ENCODE assay signal across 10 cellular contexts in the genomic region with DNA sequence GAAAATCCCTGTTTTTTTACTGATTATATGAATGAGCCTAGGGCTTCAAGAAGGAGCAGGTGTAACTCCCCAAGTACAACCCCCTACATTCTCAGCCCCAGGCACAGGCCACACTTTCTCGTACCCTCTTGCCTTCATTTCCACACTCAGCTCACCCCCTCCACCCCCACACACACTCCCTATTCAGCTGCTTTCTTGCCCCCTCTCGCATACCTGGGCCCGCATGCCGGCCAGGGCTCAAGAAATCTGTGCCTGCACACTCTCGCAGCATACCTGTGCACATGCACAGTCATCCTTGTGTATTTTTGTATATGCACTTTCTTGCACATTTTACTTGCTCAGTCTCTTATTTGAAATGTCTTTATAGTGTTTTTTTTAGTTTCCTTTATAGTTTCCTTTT. TPM values are rescaled to one million over a fixed set of nuclear protein-coding genes. Genes with fewer than 3 reads are reported as not detected.
A peak's percentile ranks its signal among the peaks of the same experiment; 100 is the strongest.
DNase-seq lines count a peak whose midpoint lies in the region; ATAC-seq and TF ChIP-seq lines count a peak whose summit lies in the region.
"Had no signal": no experiment of that assay in that cellular context is flagged by ENCODE, and none has a peak within 500 bp of the region (broad histone marks: within the 10 kb centered on the region; RNA-seq: fewer than 3 reads in every experiment).

No MANE protein-coding gene starts in this region.

- no peaks in the 10 kb centered on the region for H3K9me2 ChIP-seq in PC-3 (replicated peaks; ENCODE audit: low read length)

- CTCF ChIA-PET in BJ (lab: Yijun Ruan, JAX) (interaction anchor here (0.9 to 2.5 kb wide), 5 partner anchors 14 to 119 kb away, joined by 3 to 7 read pairs (median 4); no protein-coding TSS in a partner anchor), PC-3 (lab: Charles Lee) (interaction anchor here (0.6 to 1.0 kb wide), 2 partner anchors 22 to 120 kb away, joined by 3 to 5 read pairs; no protein-coding TSS in a partner anchor)

- H3K27ac Mint-ChIP-seq in endothelial cell (ENCODE audit: unreplicated experiment): peak overlapping the region; percentile 58
- H3K27ac Mint-ChIP-seq in neural crest cell (ENCODE audit: unreplicated experiment): no peak overlapping the region

- H3K36me3 Mint-ChIP-seq in endothelial cell (ENCODE audit: low read depth, unreplicated experiment) (peaks cover 17% of the 10 kb centered on the region), neural crest cell (ENCODE audit: low read depth) (no peaks in the 10 kb centered on the region)

- H3K9me3 Mint-ChIP-seq in endothelial cell (ENCODE audit: unreplicated experiment) (no peaks in the 10 kb centered on the region), neural crest cell (no peaks in the 10 kb centered on the region)

- H3K4me1 Mint-ChIP-seq in endothelial cell (ENCODE audit: unreplicated experiment) (peaks cover 42% of the 10 kb centered on the region), neural crest cell (peaks cover 43% of the 10 kb centered on the region)

- H3K27me3 ChIP-seq in BJ (ENCODE audit: control insufficient read depth, insufficient read depth, low read length) (no peaks in the 10 kb centered on the region), PC-3 (ENCODE audit: low read length) (no peaks in the 10 kb centered on the region)

- no peak overlapping the region for H2AFZ ChIP-seq in PC-3 (ENCODE audit: low read length)

- H3K4me3 Mint-ChIP-seq in endothelial cell (ENCODE audit: unreplicated experiment): peak overlapping the region; percentile 100
- peak overlapping the region; percentile 93 for H3K4me3 Mint-ChIP-seq in neural crest cell

- no peaks in the 10 kb centered on the region for H3K9me3 ChIP-seq in PC-3 (ENCODE audit: low read length)
- H3K9me3 ChIP-seq: neutrophil had no signal

- POLR2A ChIA-PET in BJ (lab: Charles Lee) (no interaction called here), PC-3 (lab: Charles Lee; ENCODE audit: unreplicated experiment) (interaction anchor here (0.7 kb wide), 1 partner anchor 88 kb away, joined by 4 read pairs; no protein-coding TSS in a partner anchor)

- H3K4me3 ChIP-seq in BJ (ENCODE audit: low read depth, low read length) (peak overlapping the region; percentile 74; the same call in 1 of the 2 replicates), PC-3 (ENCODE audit: low read length) (peak overlapping the region; percentile 98)

- peak overlapping the region; percentile 100 for H3K4me2 ChIP-seq in PC-3 (ENCODE audit: low read length)

- DNase-seq in BJ (ENCODE audit: low read depth) (no peak), PC-3 (no peak), endothelial cell (ENCODE audit: low spot score) (no peak), neural crest cell (ENCODE audit: low read depth, low spot score) (no peak), GM20000 (ENCODE audit: low spot score) (no peak), NCI-H345 treated with DMSO at 0.1 percent for 48 hours (lab: John Stamatoyannopoulos, UW; ENCODE audit: unreplicated experiment) (no peak), HCEC 1CT (no peak), NAMALWA (ENCODE audit: low spot score) (no peak)
- DNase-seq: activated CD8-positive, alpha-beta memory T cell treated with anti-CD3 and anti-CD28 coated beads, Interleukin-2, amount 50 U/mL, for 4 hours had no signal

- no peak overlapping the region for H3K27ac ChIP-seq in PC-3 (ENCODE audit: low read length)
- H3K27ac ChIP-seq: neutrophil had no signal

- no peak for ATAC-seq in PC-3

- H3K36me3 ChIP-seq in BJ (ENCODE audit: control insufficient read depth, insufficient read depth, low read length) (no peaks in the 10 kb centered on the region), PC-3 (ENCODE audit: low read depth, low read length) (no peaks in the 10 kb centered on the region)
- H3K36me3 ChIP-seq: neutrophil had no signal

- peak overlapping the region; percentile 79; the same call in 1 of the 2 replicates for H3K9ac ChIP-seq in PC-3 (ENCODE audit: low read length)

- H3K79me2 ChIP-seq in PC-3 (ENCODE audit: low read length): peaks cover 58% of the 10 kb centered on the region

- H3K27me3 Mint-ChIP-seq in endothelial cell (ENCODE audit: unreplicated experiment): peaks cover 17% of the 10 kb centered on the region
- H3K27me3 Mint-ChIP-seq in neural crest cell (ENCODE audit: low read depth): peaks cover 18% of the 10 kb centered on the region

- no TSS peak for BruUV-seq in PC-3 (replicated peaks; lab: Mats Ljungman, UMichigan)

- H4K20me1 ChIP-seq in PC-3 (ENCODE audit: low read length): peaks cover 14% of the 10 kb centered on the region; the same call in 1 of the 2 replicates

- intact Hi-C loops in PC-3 (cut with micrococcal nuclease): no loop called here

- H3K4me1 ChIP-seq in PC-3 (ENCODE audit: insufficient read depth, low read length): peaks cover 69% of the 10 kb centered on the region

- H3F3A ChIP-seq in PC-3 (ENCODE audit: low read length, unreplicated experiment): peaks cover 6% of the 10 kb centered on the region

- TF ChIP-seq CTCF in BJ (IDR thresholded peaks at IDR 0.05; ENCODE audit: insufficient read depth, low read depth, low read length): no peak
- TF ChIP-seq CTCF in PC-3 (conservative IDR thresholded peaks at IDR 0.05; ENCODE audit: low read depth, low read length): no peak
- TF ChIP-seq CTCF in endothelial cell (IDR thresholded peaks at IDR 0.05; ENCODE audit: unreplicated experiment): no peak
- no peak for TF ChIP-seq CTCF in neural crest cell (conservative IDR thresholded peaks at IDR 0.05)
- TF ChIP-seq CTCF in GM20000 (IDR thresholded peaks at IDR 0.05; ENCODE audit: extremely low read depth, missing control alignments): no peak

RNA-seq across cellular contexts. Expression of gene PTPRF, which starts 2.0 kb away (rescaled TPM):
- polyA plus RNA-seq in BJ (2011; rRNA removed): 70.3 and 97.0 TPM in 2 replicates
- 157 and 205 TPM in 2 replicates for polyA minus RNA-seq in BJ (2011; rRNA and poly(A)+ RNA removed)
- total RNA-seq in PC-3 (2014; rRNA removed) (67.4 and 100 TPM in 2 replicates), endothelial cell (ENCODE audit: unreplicated experiment) (145 TPM), neural crest cell (119 and 125 TPM in 2 replicates)
